In the genomic region with DNA sequence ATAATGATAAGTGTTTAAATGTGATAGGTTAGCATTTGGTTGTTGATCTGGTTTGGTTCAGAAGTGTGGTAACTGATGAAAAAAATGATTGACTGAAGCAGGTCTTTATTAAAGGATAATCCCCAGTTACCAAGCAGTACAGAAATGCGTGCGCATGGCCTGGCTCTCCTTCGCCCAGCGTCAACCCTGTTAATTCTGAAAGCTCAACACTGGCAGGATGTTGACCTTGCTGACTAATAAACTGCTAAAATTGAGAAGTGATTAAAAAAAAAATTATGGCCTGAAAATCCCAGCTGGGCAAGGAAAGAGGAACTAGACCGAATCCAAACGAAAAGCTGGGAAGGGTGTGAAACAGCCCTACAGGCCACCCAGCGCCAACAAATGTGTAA, we compare ENCODE assay signal across 1 cellular context.
TF ChIP-seq lines count a peak whose summit lies in the region.

No MANE protein-coding gene starts in this region.

TF ChIP-seq in GM23338, 12 proteins besides CTCF, POLR2A, EP300 and RAD21 (continued from another document):
- no peak for TF ChIP-seq ZNF462 (CRISPR knock-in tag; IDR thresholded peaks at IDR 0.05)
- TF ChIP-seq CREB1 (CRISPR knock-in tag; IDR thresholded peaks at IDR 0.05; ENCODE audit: low read depth): no peak
- TF ChIP-seq JUNB (IDR thresholded peaks at IDR 0.05; ENCODE audit: unreplicated experiment): no peak
- TF ChIP-seq EZH2 (IDR thresholded peaks at IDR 0.05; ENCODE audit: low read depth, unreplicated experiment): no peak
- TF ChIP-seq POLR2AphosphoS5 (IDR thresholded peaks at IDR 0.05; ENCODE audit: low read depth): no peak
